ENCODE assay signal across 18 cellular contexts in the genomic region with DNA sequence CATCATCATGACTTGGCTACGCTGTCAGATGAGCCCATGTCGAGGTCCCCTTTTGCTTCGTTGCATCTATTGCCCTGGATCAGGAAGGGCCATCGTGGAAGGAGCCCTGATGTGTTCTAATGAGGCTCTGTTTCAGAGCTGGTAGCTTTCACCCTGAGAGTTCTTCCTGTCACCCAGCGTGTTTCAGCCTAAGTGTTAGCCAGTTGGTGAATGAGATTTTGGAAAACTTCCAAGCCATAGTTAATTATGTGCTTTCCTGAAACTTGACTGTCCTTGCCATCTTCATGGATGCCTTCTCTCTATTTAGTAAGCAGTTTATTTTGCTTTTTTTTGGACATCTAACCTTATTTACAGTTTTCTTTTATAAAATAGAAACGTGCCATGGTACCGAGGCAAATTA.
"Had no signal": no experiment of that assay in that cellular context is flagged by ENCODE, and none has a peak within 500 bp of the region (broad histone marks: within the 10 kb centered on the region; RNA-seq: fewer than 3 reads in every experiment).

No MANE protein-coding gene starts in this region.

- H3K4me1 ChIP-seq: esophagus squamous epithelium, heart left ventricle, psoas muscle, right atrium auricular region, spleen, testis, upper lobe of left lung had no signal

- ATAC-seq: activated T-helper 17 cell treated with anti-CD3 and anti-CD28 coated beads, Interleukin-2, amount 50 U/mL, for 72 hours; heart left ventricle; left ventricle myocardium superior; natural killer cell treated with Interleukin-12 subunit alpha and Interleukin-12 subunit beta and Interleukin-15 and Interleukin-18, amount 100 ng/mL, for 72 hours; psoas muscle had no signal

- H3K27ac ChIP-seq: esophagus squamous epithelium, heart left ventricle, ovary, psoas muscle, right atrium auricular region, spleen, testis, upper lobe of left lung had no signal

- H3K36me3 ChIP-seq: esophagus squamous epithelium, heart left ventricle, ovary, right atrium auricular region, spleen, upper lobe of left lung had no signal

- H3K9me3 ChIP-seq: esophagus squamous epithelium, heart left ventricle, ovary, psoas muscle, right atrium auricular region, testis, upper lobe of left lung had no signal

- DNase-seq: activated naive CD8-positive, alpha-beta T cell treated with anti-CD3 and anti-CD28 coated beads for 36 hours; activated T-cell treated with anti-CD3 and anti-CD28 coated beads, Interleukin-2, amount 50 U/mL, for 1 hour; cortex of kidney; endodermal cell; esophagus squamous epithelium; heart left ventricle; left ventricle myocardium superior; mammary epithelial cell; ovary; psoas muscle; spleen; stimulated activated CD4-positive, alpha-beta T cell treated with anti-CD3 and anti-CD28 coated beads, Interleukin-4, amount 100 ng/mL, for 1 hour; stimulated activated naive CD4-positive, alpha-beta T cell; testis; upper lobe of left lung had no signal

- H3K4me3 ChIP-seq: esophagus squamous epithelium, heart left ventricle, ovary, psoas muscle, right atrium auricular region, spleen, testis, upper lobe of left lung had no signal

- H3K27me3 ChIP-seq: esophagus squamous epithelium, heart left ventricle, ovary, right atrium auricular region, spleen, testis, upper lobe of left lung had no signal
